1 cellular context compared by ENCODE assay signal in genomic region chr13:100039740-100040139, GRCh38.
TF ChIP-seq lines count a peak whose summit lies in the region.

No MANE protein-coding gene starts in this region.

TF ChIP-seq in HCT116, 20 proteins besides CTCF, POLR2A, EP300 and RAD21 (continued from another document):
- TF ChIP-seq MAX (IDR thresholded peaks at IDR 0.05): no peak
- no peak for TF ChIP-seq FOSL1 (IDR thresholded peaks at IDR 0.05; ENCODE audit: low read depth)
- no peak for TF ChIP-seq ATF3 (IDR thresholded peaks at IDR 0.05)
- no peak for TF ChIP-seq POLR2AphosphoS5 (IDR thresholded peaks at IDR 0.05; ENCODE audit: low read depth, low read length)
- no peak for TF ChIP-seq YY1 (IDR thresholded peaks at IDR 0.05; ENCODE audit: extremely low read depth, insufficient replicate concordance, low read depth, low read length)
